Comparison of ENCODE assay signal across 23 cellular contexts in genomic region chr15:53102483-53102882, GRCh38.
"Had no signal": no experiment of that assay in that cellular context is flagged by ENCODE, and none has a peak within 500 bp of the region (broad histone marks: within the 10 kb centered on the region; RNA-seq: fewer than 3 reads in every experiment).

No MANE protein-coding gene starts in this region.

- H3K27ac ChIP-seq: SJSA1 had no signal

- H3K36me3 ChIP-seq: MG63, SJSA1 had no signal

- H3K9me3 ChIP-seq: MG63, SJSA1, SK-N-SH had no signal

- DNase-seq: IMR-90, Karpas-422, KG1, MG63, NCI-H1092, NCI-H1417 treated with DMSO at 0.1 percent for 48 hours, NCI-H146, NCI-H1694 treated with DMSO at 0.1 percent for 48 hours, NCI-H1930, NCI-H2081, NCI-H2107, NCI-H226, NCI-H446, NCI-H510A, NCI-H524 treated with DMSO at 0.1 percent for 48 hours, NCI-H69, NCI-H774, Right ventricle myocardium superior, RPMI8226, SIG-M5, SK-N-SH, SW 1271 had no signal

- H3K4me3 ChIP-seq: MG63, SJSA1 had no signal

- H3K4me1 ChIP-seq: SJSA1 had no signal

- H3K27me3 ChIP-seq: MG63, SJSA1 had no signal
